In the genomic region with DNA sequence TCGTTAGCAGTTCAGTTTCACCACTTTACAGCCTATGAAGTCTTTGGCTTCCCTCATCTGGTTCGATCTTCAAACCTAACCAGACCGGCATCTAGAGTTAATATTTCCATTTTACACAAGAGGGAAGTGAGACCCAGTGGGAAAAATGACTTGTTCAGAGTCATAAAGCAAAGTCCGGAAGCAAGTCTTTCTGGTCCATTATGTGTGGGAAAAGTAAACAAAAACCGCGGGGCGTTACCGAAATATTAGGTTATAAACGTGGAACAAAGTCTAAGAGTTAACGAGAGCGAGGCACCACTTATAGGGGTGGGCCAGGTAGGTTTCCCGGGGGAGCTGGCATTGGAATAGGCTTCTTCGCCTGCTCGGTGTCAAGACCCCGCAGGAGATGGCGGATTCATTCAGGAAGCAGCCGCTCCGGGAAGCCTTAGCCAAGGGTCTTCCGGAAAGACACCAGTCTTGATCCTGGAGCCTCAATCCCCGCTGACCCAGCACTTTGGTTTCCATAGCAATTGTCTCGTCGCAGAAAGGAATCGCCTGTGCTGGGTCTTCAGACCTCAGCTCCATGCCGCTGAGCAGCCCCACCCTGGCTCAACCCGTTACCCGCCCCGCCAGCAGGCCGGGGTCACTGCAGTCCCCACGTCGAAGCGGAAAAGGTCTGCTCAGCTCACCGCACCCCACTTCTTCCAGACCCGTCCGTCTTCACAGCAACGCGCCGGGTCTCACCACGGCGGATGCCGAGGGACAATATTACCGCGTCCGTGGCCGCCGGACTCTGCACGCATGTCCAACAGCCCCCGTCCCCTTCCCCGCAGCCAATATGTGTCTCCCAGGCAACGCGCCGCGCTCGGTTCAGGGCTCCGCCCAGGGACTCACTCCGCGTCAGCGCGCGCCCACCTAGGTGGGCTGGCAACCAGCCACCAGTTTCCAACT, we compare ENCODE assay signal across 8 cellular contexts. TPM values are rescaled to one million over a fixed set of nuclear protein-coding genes. Genes with fewer than 3 reads are reported as not detected.
DNase-seq lines count a peak whose midpoint lies in the region; ATAC-seq, FAIRE-seq and TF ChIP-seq lines count a peak whose summit lies in the region.

A gene (plus strand): TSS at position 872 of the 930 bp plus-strand sequence. CDS start 82 bp downstream, outside the sequence.

- no peaks in the 10 kb centered on the region for H3K9me1 ChIP-seq in keratinocyte (ENCODE audit: control insufficient read depth, extremely low read depth, insufficient read depth, low read length)

- H3K27ac ChIP-seq in breast epithelium (no peak within 1 kb of the TSS), keratinocyte (ENCODE audit: control insufficient read depth, insufficient read depth, low read length) (no peak within 1 kb of the TSS)

- H3K9ac ChIP-seq in keratinocyte (ENCODE audit: control insufficient read depth, extremely low read depth, insufficient read depth, low read length): peak within 1 kb of the TSS; percentile 55

- TF ChIP-seq POLR2A in breast epithelium (IDR thresholded peaks at IDR 0.05): no peak

- intact Hi-C loops in breast epithelium (cut with DNase I; ENCODE audit: low total_unique reads): no loop called here

- FAIRE-seq in keratinocyte (lab: Jason Lieb, UNC): peak; percentile 36

- H3K4me1 ChIP-seq in breast epithelium (no peaks in the 10 kb centered on the region), keratinocyte (ENCODE audit: control insufficient read depth, extremely low read depth, insufficient read depth, low read length) (peaks cover 5% of the 10 kb centered on the region)

- peak; percentile 17 for DNase-seq in Ammon's horn (ENCODE audit: low spot score)
- DNase-seq in RPMI8226: peak; percentile 19
- DNase-seq in breast epithelium (ENCODE audit: low spot score in 2 of 2): no peak
- no peak for DNase-seq in keratinocyte (ENCODE audit: low read depth, low spot score)
- DNase-seq in stimulated activated CD4-positive, alpha-beta T cell treated with anti-CD3 and anti-CD28 coated beads, Interleukin-4, amount 100 ng/mL, for 24 hours: peak; percentile 14
- DNase-seq in hippocampal formation (lab: John Stamatoyannopoulos, UW): no peak
- no peak for DNase-seq in NCI-H1694 treated with DMSO at 0.1 percent for 48 hours (lab: John Stamatoyannopoulos, UW)

- no peak for TF ChIP-seq CTCF in breast epithelium (IDR thresholded peaks at IDR 0.05)
- no peak for TF ChIP-seq CTCF in keratinocyte (optimal IDR thresholded peaks at IDR 0.05 in 1 of 3, IDR thresholded peaks at IDR 0.05 in 1 of 3, conservative IDR thresholded peaks at IDR 0.05 in 1 of 3; ENCODE audit: extremely low read depth in 1 of 3, insufficient read depth in 2 of 3, low read length in 3 of 3)

- H3K36me3 ChIP-seq in breast epithelium: no peaks in the 10 kb centered on the region
- no peaks in the 10 kb centered on the region for H3K36me3 ChIP-seq in keratinocyte (ENCODE audit: control insufficient read depth in 2 of 2, extremely low read depth in 1 of 2, insufficient read depth in 2 of 2, low read length in 2 of 2)

- H3K4me3 ChIP-seq in breast epithelium (peak within 1 kb of the TSS; percentile 54 to 68 (median 54)), keratinocyte (ENCODE audit: control insufficient read depth in 2 of 3, extremely low read depth in 1 of 3, insufficient read depth in 2 of 3, low read depth in 1 of 3, low read length in 3 of 3) (peak within 1 kb of the TSS; percentile 49 to 65 (median 56))

- peak within 1 kb of the TSS; percentile 95 for H2AFZ ChIP-seq in keratinocyte (ENCODE audit: control insufficient read depth, low read length)

- peak within 1 kb of the TSS; percentile 82 for H3K4me2 ChIP-seq in keratinocyte (ENCODE audit: control insufficient read depth, extremely low read depth, insufficient read depth, low read depth, low read length)

- H3K27me3 ChIP-seq in breast epithelium: peaks cover 0 to 8% of the 10 kb centered on the region in 2 donors
- H3K27me3 ChIP-seq in keratinocyte (ENCODE audit: control insufficient read depth, extremely low read depth, insufficient read depth, low read length): peaks cover 16% of the 10 kb centered on the region

- dilution Hi-C loops in keratinocyte (cut with MboI; ENCODE audit: extremely low pct_ligation_motif_present, low sequenced_read_pairs): no loop called here

- ATAC-seq in GM21529 (IDR thresholded peaks at IDR 0.05; ENCODE audit: unreplicated experiment): peak; percentile 37

- H4K20me1 ChIP-seq in keratinocyte (ENCODE audit: control insufficient read depth, extremely low read depth, insufficient read depth, low read length): no peaks in the 10 kb centered on the region

- H3K9me3 ChIP-seq in breast epithelium (no peaks in the 10 kb centered on the region), keratinocyte (ENCODE audit: control insufficient read depth, low read depth, low read length) (no peaks in the 10 kb centered on the region)

- no peaks in the 10 kb centered on the region for H3K79me2 ChIP-seq in keratinocyte (ENCODE audit: control insufficient read depth, insufficient read depth, low read length)

RNA-seq across cellular contexts. Expression of the gene that starts here (rescaled TPM):
- total RNA-seq in breast epithelium: not detected
- polyA plus RNA-seq in keratinocyte: not detected in 3 replicates
- not detected for polyA plus RNA-seq in keratinocyte (2011; ENCODE audit: low read depth)
- polyA plus RNA-seq in keratinocyte (2011; cell fraction: cytosol; rRNA removed): not detected in 2 replicates
- not detected in 2 replicates for polyA plus RNA-seq in keratinocyte (2011; cell fraction: nucleus; rRNA removed)
- not detected in 2 replicates for polyA plus RNA-seq in keratinocyte (2012; ENCODE audit: low replicate concordance)
- polyA minus RNA-seq in keratinocyte: not detected in 3 replicates
- not detected for polyA minus RNA-seq in keratinocyte (2011; cell fraction: cytosol; rRNA and poly(A)+ RNA removed)
- not detected in 2 replicates for polyA minus RNA-seq in keratinocyte (2011; cell fraction: nucleus; rRNA and poly(A)+ RNA removed)

Comparison
In these comparisons a context has a peak if more than half of its experiments do, and no peak if none do; other contexts are left out.
1. DNase-seq: peak in Ammon's horn (single experiment), RPMI8226 (single experiment) and stimulated activated CD4-positive, alpha-beta T cell treated with anti-CD3 and anti-CD28 coated beads, Interleukin-4, amount 100 ng/mL, for 24 hours (single experiment); none in breast epithelium (0 of 2), keratinocyte (single experiment), hippocampal formation (0 of 2) and NCI-H1694 treated with DMSO at 0.1 percent for 48 hours (single experiment).